ENCODE assay signal across 16 cellular contexts in genomic region chr12:120554658-120555057, GRCh38.
"Had no signal": no experiment of that assay in that cellular context is flagged by ENCODE, and none has a peak within 500 bp of the region (broad histone marks: within the 10 kb centered on the region; RNA-seq: fewer than 3 reads in every experiment).

No MANE protein-coding gene starts in this region.

- H3K27me3 ChIP-seq: neural progenitor cell, right lobe of liver, tibial artery had no signal

- H3K4me3 ChIP-seq: neural progenitor cell, right lobe of liver, tibial artery had no signal

- H3K4me3 Mint-ChIP-seq: activated CD4-positive, alpha-beta T cell treated with anti-CD3 and anti-CD28 coated beads, Interleukin-2, amount 10 ng/mL, durations not matched to agents 7 days and 5 days; activated CD8-positive, alpha-beta memory T cell treated with anti-CD3 and anti-CD28 coated beads, Interleukin-2, amount 10 ng/mL, durations not matched to agents 7 days and 5 days; activated T-cell treated with anti-CD3 and anti-CD28 coated beads, Interleukin-2, amount 50 U/mL, for 72 hours; effector memory CD8-positive, alpha-beta T cell; neural progenitor cell; stimulated activated naive CD8-positive, alpha-beta T cell treated with anti-CD3 and anti-CD28 coated beads, Interleukin-15, amount 100 ng/mL, for 72 hours had no signal

- H3K9me3 Mint-ChIP-seq: activated CD4-positive, alpha-beta T cell treated with anti-CD3 and anti-CD28 coated beads, Interleukin-2, amount 10 ng/mL, durations not matched to agents 7 days and 5 days; activated T-cell treated with anti-CD3 and anti-CD28 coated beads, Interleukin-2, amount 50 U/mL, for 72 hours; effector memory CD8-positive, alpha-beta T cell; neural progenitor cell; stimulated activated naive CD8-positive, alpha-beta T cell treated with anti-CD3 and anti-CD28 coated beads, Interleukin-15, amount 100 ng/mL, for 72 hours had no signal

- ATAC-seq: activated CD8-positive, alpha-beta memory T cell treated with anti-CD3 and anti-CD28 coated beads, Interleukin-2, amount 10 ng/mL, durations not matched to agents 7 days and 5 days; activated T-cell treated with anti-CD3 and anti-CD28 coated beads, Interleukin-2, amount 50 U/mL, for 72 hours; effector memory CD8-positive, alpha-beta T cell; left lobe of liver; right lobe of liver; stimulated activated naive CD8-positive, alpha-beta T cell treated with anti-CD3 and anti-CD28 coated beads, Interleukin-15, amount 100 ng/mL, for 72 hours had no signal

- H3K9me3 ChIP-seq: right lobe of liver, tibial artery had no signal

- H3K27ac ChIP-seq: neural progenitor cell, parathyroid adenoma, right lobe of liver had no signal

- H3K27ac Mint-ChIP-seq: activated CD4-positive, alpha-beta T cell treated with anti-CD3 and anti-CD28 coated beads, Interleukin-2, amount 10 ng/mL, durations not matched to agents 7 days and 5 days; activated CD8-positive, alpha-beta memory T cell treated with anti-CD3 and anti-CD28 coated beads, Interleukin-2, amount 10 ng/mL, durations not matched to agents 7 days and 5 days; effector memory CD8-positive, alpha-beta T cell; neural progenitor cell had no signal

- H3K4me1 Mint-ChIP-seq: neural progenitor cell; stimulated activated naive CD8-positive, alpha-beta T cell treated with anti-CD3 and anti-CD28 coated beads, Interleukin-15, amount 100 ng/mL, for 72 hours had no signal

- H3K4me1 ChIP-seq: neural progenitor cell had no signal

- DNase-seq: activated CD4-positive, alpha-beta T cell treated with anti-CD3 and anti-CD28 coated beads, Interleukin-2, amount 10 ng/mL, durations not matched to agents 7 days and 5 days; activated CD4-positive, CD25-positive, alpha-beta regulatory T cell; activated CD8-positive, alpha-beta memory T cell treated with anti-CD3 and anti-CD28 coated beads, Interleukin-2, amount 10 ng/mL, durations not matched to agents 7 days and 5 days; activated naive CD4-positive, alpha-beta T cell; activated T-cell treated with anti-CD3 and anti-CD28 coated beads, Interleukin-2, amount 50 U/mL, for 72 hours; cortex of kidney; effector memory CD8-positive, alpha-beta T cell; glutamatergic neuron; mesendoderm; right lobe of liver; stimulated activated CD4-positive, alpha-beta T cell treated with anti-CD3 and anti-CD28 coated beads, Interleukin-2, amount 100 ng/mL, for 48 hours; stimulated activated naive CD8-positive, alpha-beta T cell treated with anti-CD3 and anti-CD28 coated beads, Interleukin-15, amount 100 ng/mL, for 72 hours; tibial artery had no signal
